ENCODE assay signal across 18 cellular contexts in the genomic region with DNA sequence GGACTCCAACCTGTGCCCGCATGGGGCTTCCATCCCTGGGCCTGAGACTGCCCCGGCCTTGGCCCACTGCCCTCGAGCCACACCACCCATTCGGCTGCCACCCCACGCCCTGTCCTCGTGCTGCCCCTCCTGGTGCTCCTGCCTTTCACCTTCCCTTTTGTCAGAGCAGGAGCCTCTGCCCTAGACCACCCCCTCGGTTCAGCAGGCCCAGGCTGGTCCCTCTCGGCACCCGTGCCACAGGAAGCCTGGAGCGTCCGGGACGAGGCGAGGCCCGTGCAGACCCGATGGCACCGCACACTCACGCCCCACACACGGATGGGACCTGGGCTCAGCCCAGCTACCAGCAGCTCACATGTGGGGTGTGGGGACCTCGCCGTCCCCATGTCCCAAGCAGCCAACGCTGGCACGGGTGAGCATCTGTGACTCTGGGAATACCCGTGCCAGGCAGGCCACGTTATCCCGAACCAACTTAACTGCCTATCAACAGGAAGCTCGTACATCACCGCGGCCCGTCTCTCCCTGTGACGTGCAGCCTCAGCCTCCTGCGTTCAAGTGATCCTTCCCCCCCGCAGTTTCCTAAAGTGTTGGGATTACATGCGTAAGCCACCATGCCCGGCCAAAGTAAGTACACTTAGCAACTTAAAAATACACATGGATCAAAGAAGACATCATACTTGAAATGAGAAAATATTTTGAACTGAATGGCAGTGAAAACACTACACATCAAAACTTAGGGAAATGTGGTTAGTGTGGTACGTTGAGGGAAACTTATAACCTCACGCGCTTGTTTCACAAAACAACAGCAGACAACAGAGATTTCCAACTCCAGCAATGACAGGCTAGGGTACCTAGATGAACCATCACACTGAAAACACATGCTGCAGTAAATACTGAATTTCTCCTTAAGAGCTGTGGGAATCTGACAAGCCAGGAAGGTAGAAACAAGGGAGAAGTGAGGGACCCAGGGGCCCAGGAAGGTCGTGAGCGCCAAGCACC. TPM values are rescaled to one million over a fixed set of nuclear protein-coding genes. Genes with fewer than 3 reads are reported as not detected.
DNase-seq lines count a peak whose midpoint lies in the region; ATAC-seq and TF ChIP-seq lines count a peak whose summit lies in the region.
"Had no signal": no experiment of that assay in that cellular context is flagged by ENCODE, and none has a peak within 500 bp of the region (broad histone marks: within the 10 kb centered on the region; RNA-seq: fewer than 3 reads in every experiment).

No MANE protein-coding gene starts in this region.

- no peak overlapping the region for H3K27ac Mint-ChIP-seq in activated T-cell treated with anti-CD3 and anti-CD28 coated beads, Interleukin-2, amount 50 U/mL, for 72 hours

- ATAC-seq in activated T-cell treated with anti-CD3 and anti-CD28 coated beads, Interleukin-2, amount 50 U/mL, for 72 hours (replicated peaks in 1 of 2) = peak; percentile 76 to 78
- ATAC-seq in heart right ventricle (peak in 6 of 8 donors; percentile 1 to 58 (median 20)), psoas muscle (no peak), GM21423 (IDR thresholded peaks at IDR 0.05; ENCODE audit: unreplicated experiment) (no peak)
- ATAC-seq: A549, Panc1 had no signal

- TF ChIP-seq CTCF in RWPE1 (conservative IDR thresholded peaks at IDR 0.05; ENCODE audit: low read depth) = no peak
- TF ChIP-seq CTCF in heart right ventricle (IDR thresholded peaks at IDR 0.05) = no peak
- no peak for TF ChIP-seq CTCF in psoas muscle (IDR thresholded peaks at IDR 0.05)

- intact Hi-C loops in heart right ventricle (cut with DNase I) (no loop called here), psoas muscle (cut with DNase I) (no loop called here)

- DNase-seq in activated T-cell treated with anti-CD3 and anti-CD28 coated beads, Interleukin-2, amount 50 U/mL, for 72 hours = no peak
- DNase-seq in activated T-cell treated with anti-CD3 and anti-CD28 coated beads for 4 hours = no peak
- DNase-seq in RWPE1 (ENCODE audit: low spot score) = no peak
- DNase-seq in heart right ventricle = no peak
- no peak for DNase-seq in psoas muscle
- DNase-seq in NCI-H82 treated with DMSO at 0.1 percent for 48 hours (lab: John Stamatoyannopoulos, UW; ENCODE audit: unreplicated experiment) = no peak
- DNase-seq: COR-L47, H7, Karpas-422, MM.1S, NCI-H1105, NCI-H187 treated with DMSO at 0.1 percent for 48 hours, NCI-H2171, NCI-H774 had no signal

- H3K27me3 Mint-ChIP-seq in activated T-cell treated with anti-CD3 and anti-CD28 coated beads, Interleukin-2, amount 50 U/mL, for 72 hours (ENCODE audit: low read depth) = no peaks in the 10 kb centered on the region

- H3K4me1 ChIP-seq in heart right ventricle (peaks cover 8 to 53% (median 28%) of the 10 kb centered on the region in 9 donors), psoas muscle (no peaks in the 10 kb centered on the region)
- H3K4me1 ChIP-seq: A549 had no signal

- H3K9me3 ChIP-seq in heart right ventricle (no peaks in the 10 kb centered on the region), psoas muscle (no peaks in the 10 kb centered on the region)
- H3K9me3 ChIP-seq: A549 had no signal

- H3K4me3 Mint-ChIP-seq in activated T-cell treated with anti-CD3 and anti-CD28 coated beads, Interleukin-2, amount 50 U/mL, for 72 hours = no peak overlapping the region

- H3K9me3 Mint-ChIP-seq in activated T-cell treated with anti-CD3 and anti-CD28 coated beads, Interleukin-2, amount 50 U/mL, for 72 hours = no peaks in the 10 kb centered on the region

- no peaks in the 10 kb centered on the region for H3K27me3 ChIP-seq in heart right ventricle
- H3K27me3 ChIP-seq in psoas muscle (ENCODE audit: insufficient read depth in 3 of 3, low read length in 2 of 3) = no peaks in the 10 kb centered on the region

- peaks cover under 1 to 2% of the 10 kb centered on the region in 2 donors for H3K36me3 Mint-ChIP-seq in activated T-cell treated with anti-CD3 and anti-CD28 coated beads, Interleukin-2, amount 50 U/mL, for 72 hours (ENCODE audit: insufficient read depth in 2 of 2)

- peaks cover 0 to 73% (median 15%) of the 10 kb centered on the region in 9 donors for H3K36me3 ChIP-seq in heart right ventricle
- peaks cover 7 to 72% of the 10 kb centered on the region in 2 donors for H3K36me3 ChIP-seq in psoas muscle (ENCODE audit: insufficient read depth in 1 of 2, low read depth in 1 of 2)

- H3K4me1 Mint-ChIP-seq in activated T-cell treated with anti-CD3 and anti-CD28 coated beads, Interleukin-2, amount 50 U/mL, for 72 hours (ENCODE audit: low read depth) = peaks cover 9% of the 10 kb centered on the region

- WGBS in heart right ventricle, 2 donors = 84 to 87% methylated on average over 39 of the region's 39 CpGs
- WGBS in psoas muscle, 3 donors = 85 to 91% (median 86%) methylated on average over 38 to 39 of the region's 39 CpGs

- CTCF ChIA-PET in RWPE1 (lab: Yijun Ruan, JAX) = no interaction called here

- 0 out of 2 replicates have a peak overlapping the region, but pooled peaks have one; percentile 5 for H3K27ac ChIP-seq in RWPE1
- H3K27ac ChIP-seq in heart right ventricle = peak overlapping the region in 7 of 10 donors; percentile 9 to 81 (median 45)
- peak overlapping the region; percentile 30 for H3K27ac ChIP-seq in psoas muscle
- H3K27ac ChIP-seq: A549, C4-2B had no signal

- H3K4me3 ChIP-seq in heart right ventricle (no peak overlapping the region), psoas muscle (no peak overlapping the region)
- H3K4me3 ChIP-seq: A549 had no signal

- POLR2A ChIA-PET in RWPE1 (lab: Yijun Ruan, JAX; ENCODE audit: low non-redundant PET) = no interaction called here

RNA-seq across cellular contexts. Expression of a gene that starts 29.0 kb away (rescaled TPM):
- 10 to 100 TPM; 49.7 to 52.7 TPM for total RNA-seq in activated T-cell treated with anti-CD3 and anti-CD28 coated beads, Interleukin-2, amount 50 U/mL, for 72 hours
- total RNA-seq in heart right ventricle = 100 to 1,000 TPM; 234 to 392 (median 345) TPM
- polyA plus RNA-seq in heart right ventricle = 100 to 1,000 TPM in 1 of 2 donors, 10 to 100 TPM in 1; 49.9 to 418 TPM
- 100 to 1,000 TPM in 2 of 4 donors, 10 to 100 TPM in 2; 73.7 to 123 (median 91.4) TPM for total RNA-seq in psoas muscle
- polyA plus RNA-seq in psoas muscle = 100 to 1,000 TPM; 103 to 122 (median 111) TPM

RNA-seq across cellular contexts. Expression of a gene that starts 40.1 kb away (rescaled TPM):
- total RNA-seq in activated T-cell treated with anti-CD3 and anti-CD28 coated beads, Interleukin-2, amount 50 U/mL, for 72 hours = not detected
- total RNA-seq in heart right ventricle (10 to 100 TPM; 30.3 to 60.0 (median 37.2) TPM), psoas muscle (10 to 100 TPM in 3 of 4 donors, 1 to 10 TPM in 1; 3.4 to 48.6 (median 34.5) TPM)
- polyA plus RNA-seq in heart right ventricle (10 to 100 TPM; 61.5 to 89.7 TPM), psoas muscle (10 to 100 TPM; 11.7 to 26.3 (median 17.3) TPM)

Comparison
In these comparisons a context has a peak if more than half of its experiments do, and no peak if none do; other contexts are left out.
1. ATAC-seq: peak in activated T-cell treated with anti-CD3 and anti-CD28 coated beads, Interleukin-2, amount 50 U/mL, for 72 hours (2 of 2) and heart right ventricle (6 of 8); none in psoas muscle (0 of 4) and GM21423 (single experiment).
2. RNA of a gene that starts 40.1 kb away (total RNA-seq): 3.4 to 48.6 TPM in psoas muscle and 30.3 to 60.0 TPM in heart right ventricle; not detected in activated T-cell treated with anti-CD3 and anti-CD28 coated beads, Interleukin-2, amount 50 U/mL, for 72 hours; every median in the first group is over 4 times any median in the second.
3. Peak in every context shown above with its lines, with median percentiles within 50 percentile points of each other: H3K27ac ChIP-seq.